ENCODE assay signal across 10 cellular contexts in the genomic region with DNA sequence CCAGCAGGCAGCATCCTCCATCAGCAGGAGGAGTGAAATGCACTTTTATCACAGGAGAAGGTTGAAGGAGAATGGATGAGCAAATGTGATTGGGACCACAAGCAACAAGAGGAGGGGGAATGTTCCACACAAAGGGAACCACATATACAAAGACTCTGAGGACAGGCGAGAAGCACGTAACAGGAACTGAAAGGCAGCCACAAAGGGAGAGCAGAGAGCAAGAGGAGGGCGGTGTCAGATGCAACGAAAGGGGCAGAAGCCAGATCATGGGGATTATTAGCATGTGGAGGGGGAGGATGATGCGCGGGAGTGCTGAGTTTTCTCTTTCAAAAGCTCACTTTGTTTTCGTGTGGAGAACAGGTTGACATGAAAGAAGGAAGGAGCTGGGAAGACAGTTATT.
DNase-seq lines count a peak whose midpoint lies in the region; ATAC-seq and TF ChIP-seq lines count a peak whose summit lies in the region.
"Had no signal": no experiment of that assay in that cellular context is flagged by ENCODE, and none has a peak within 500 bp of the region (broad histone marks: within the 10 kb centered on the region; RNA-seq: fewer than 3 reads in every experiment).

No MANE protein-coding gene starts in this region.

- intact Hi-C loops in activated CD4-positive, alpha-beta memory T cell treated with anti-CD3 and anti-CD28 coated beads for 36 hours (cut with micrococcal nuclease): no loop called here
- intact Hi-C loops in uterus (cut with DNase I; ENCODE audit: low total_unique reads): no loop called here

- no peak overlapping the region for H3K27ac ChIP-seq in uterus
- H3K27ac ChIP-seq: neutrophil had no signal

- ATAC-seq in GM18499 (IDR thresholded peaks at IDR 0.05; ENCODE audit: insufficient read depth, unreplicated experiment): peak; percentile 94
- peak; percentile 75 for ATAC-seq in GM19455 (IDR thresholded peaks at IDR 0.05; ENCODE audit: unreplicated experiment)
- ATAC-seq in HG03159 (IDR thresholded peaks at IDR 0.05; ENCODE audit: unreplicated experiment): peak; percentile 85
- no peak for ATAC-seq in GM18517 (IDR thresholded peaks at IDR 0.05; ENCODE audit: unreplicated experiment)

- H3K27me3 ChIP-seq in uterus: no peaks in the 10 kb centered on the region

- H3K4me3 Mint-ChIP-seq in activated CD4-positive, alpha-beta memory T cell treated with anti-CD3 and anti-CD28 coated beads for 36 hours: no peak overlapping the region

- DNase-seq in activated CD4-positive, alpha-beta memory T cell treated with anti-CD3 and anti-CD28 coated beads for 36 hours: peak; percentile 22
- no peak for DNase-seq in stimulated activated CD4-positive, alpha-beta T cell treated with anti-CD3 and anti-CD28 coated beads, Interleukin-4, amount 100 ng/mL, for 1 hour
- DNase-seq in HPDE6-E6E7 (ENCODE audit: extremely low spot score) (no peak), uterus (no peak)
- DNase-seq: glutamatergic neuron had no signal

- no peaks in the 10 kb centered on the region for H3K36me3 ChIP-seq in uterus
- H3K36me3 ChIP-seq: neutrophil had no signal

- H3K27ac Mint-ChIP-seq in activated CD4-positive, alpha-beta memory T cell treated with anti-CD3 and anti-CD28 coated beads for 36 hours: no peak overlapping the region

- H3K9me3 ChIP-seq in uterus: no peaks in the 10 kb centered on the region
- H3K9me3 ChIP-seq: neutrophil had no signal

- CTCF ChIA-PET in activated CD4-positive, alpha-beta memory T cell treated with anti-CD3 and anti-CD28 coated beads for 36 hours (lab: Charles Lee): interaction anchor here (0.7 to 1.4 kb wide), 4 partner anchors 8 to 137 kb away, joined by 3 read pairs; no protein-coding TSS in a partner anchor

- no peaks in the 10 kb centered on the region for H3K4me1 ChIP-seq in uterus

- peaks cover 4% of the 10 kb centered on the region for H3K27me3 Mint-ChIP-seq in activated CD4-positive, alpha-beta memory T cell treated with anti-CD3 and anti-CD28 coated beads for 36 hours

- H3K9me3 Mint-ChIP-seq in activated CD4-positive, alpha-beta memory T cell treated with anti-CD3 and anti-CD28 coated beads for 36 hours: no peaks in the 10 kb centered on the region

- POLR2A ChIA-PET in activated CD4-positive, alpha-beta memory T cell treated with anti-CD3 and anti-CD28 coated beads for 36 hours (lab: Charles Lee): no interaction called here

- no peak overlapping the region for H3K4me3 ChIP-seq in uterus

- peaks cover 5% of the 10 kb centered on the region for H3K4me1 Mint-ChIP-seq in activated CD4-positive, alpha-beta memory T cell treated with anti-CD3 and anti-CD28 coated beads for 36 hours (ENCODE audit: low read depth)

- no peak for TF ChIP-seq POLR2A in uterus (IDR thresholded peaks at IDR 0.05)

- TF ChIP-seq CTCF in uterus (IDR thresholded peaks at IDR 0.05): no peak

- H3K36me3 Mint-ChIP-seq in activated CD4-positive, alpha-beta memory T cell treated with anti-CD3 and anti-CD28 coated beads for 36 hours: no peaks in the 10 kb centered on the region
